Comparison of ENCODE assay signal across 8 cellular contexts in the genomic region with DNA sequence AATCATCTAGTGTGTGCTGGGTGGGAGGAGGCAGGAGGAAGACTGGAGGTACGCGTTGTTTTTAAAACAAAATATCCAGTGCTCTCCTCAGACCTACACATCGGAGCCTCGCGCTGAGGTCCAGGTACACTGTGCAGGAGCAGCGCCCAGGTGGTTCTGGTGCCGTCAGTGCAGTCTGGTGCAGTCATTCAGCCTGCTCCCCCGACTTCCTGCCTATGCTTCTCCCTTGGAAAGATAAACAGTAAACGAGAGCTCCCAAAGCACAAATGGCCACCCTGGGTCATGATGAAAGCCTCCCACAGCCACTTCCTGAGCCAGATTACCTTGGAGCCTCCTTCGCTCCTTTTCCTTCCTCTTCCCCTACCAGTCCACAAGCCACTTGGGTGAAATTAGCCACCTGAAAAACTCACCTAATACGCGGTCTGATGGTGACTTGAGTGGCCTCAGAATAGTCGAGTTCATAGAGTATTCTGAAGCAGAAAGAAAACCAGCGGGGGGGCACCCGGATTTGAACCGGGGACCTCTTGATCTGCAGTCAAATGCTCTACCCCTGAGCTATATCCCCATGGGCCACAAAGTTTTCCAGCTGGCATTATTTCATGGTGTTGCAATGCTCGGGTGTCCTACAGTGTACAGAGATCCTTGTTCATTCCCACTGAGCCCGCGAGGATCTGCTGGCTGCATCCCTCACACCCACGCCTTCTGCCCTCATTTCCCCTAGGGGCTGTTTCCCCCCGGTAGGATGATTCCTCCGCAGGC.
DNase-seq lines count a peak whose midpoint lies in the region; ATAC-seq, FAIRE-seq and TF ChIP-seq lines count a peak whose summit lies in the region.

No MANE protein-coding gene starts in this region.

- POLR2A ChIA-PET in A549 (lab: Yijun Ruan, JAX) (interaction anchor here (0.9 kb wide), 1 partner anchor 17 kb away, joined by 4 read pairs; no protein-coding TSS in a partner anchor), SK-N-SH (lab: Yijun Ruan, JAX) (no interaction called here)

- CTCF ChIA-PET in A549 (lab: Yijun Ruan, JAX) (interaction anchor here (1.5 kb wide), 1 partner anchor 51 kb away, joined by 7 read pairs; no protein-coding TSS in a partner anchor), SK-N-SH (lab: Yijun Ruan, JAX) (interaction anchor here (0.9 kb wide), 2 partner anchors 13 to 51 kb away, joined by 3 to 4 read pairs; no protein-coding TSS in a partner anchor)

- H3K4me1 ChIP-seq in A549 (peaks cover 6% of the 10 kb centered on the region; the same call in 2 of the 3 replicates), SK-N-SH (ENCODE audit: control insufficient read depth in 1 of 2, insufficient read depth in 2 of 2, low read depth in 1 of 2, low read length in 1 of 2) (no peaks in the 10 kb centered on the region; a peak in 1 of 4 replicates), right atrium auricular region (peaks cover 0 to 6% of the 10 kb centered on the region in 2 donors), spleen (peaks cover 0 to 16% (median 0%) of the 10 kb centered on the region in 6 donors)
- H3K4me1 ChIP-seq in effector memory CD4-positive, alpha-beta T cell (ENCODE audit: control insufficient read depth, insufficient read depth, low read length, poor library complexity, severe bottlenecking): no peaks in the 10 kb centered on the region

- 8% methylated on average over 22 of the region's 22 CpGs for WGBS in A549 (ENCODE audit: missing lambda C conversion rate)
- WGBS in SK-N-SH (ENCODE audit: low lambda C conversion rate): 24% methylated on average over 22 of the region's 22 CpGs
- 36 to 41% (median 38%) methylated on average over 21 to 22 of the region's 22 CpGs for WGBS in spleen, 5 donors

- TF ChIP-seq RAD21 in A549 (conservative IDR thresholded peaks at IDR 0.05 in 1 of 2, IDR thresholded peaks at IDR 0.05 in 1 of 2) (no peak), SK-N-SH (IDR thresholded peaks at IDR 0.05; ENCODE audit: low read length) (no peak)

- no peaks in the 10 kb centered on the region for H3F3A ChIP-seq in SK-N-SH (replicated peaks; ENCODE audit: insufficient read depth)

- TF ChIP-seq CTCF in A549 (IDR thresholded peaks at IDR 0.05) (no peak), SK-N-SH (IDR thresholded peaks at IDR 0.05) (no peak), right atrium auricular region (IDR thresholded peaks at IDR 0.05) (no peak), spleen (IDR thresholded peaks at IDR 0.05 in 8 of 11, conservative IDR thresholded peaks at IDR 0.05 in 3 of 11) (no peak)

- intact Hi-C loops in spleen (cut with DNase I; ENCODE audit: low total_unique reads): no loop called here

- peak; percentile 94 for FAIRE-seq in A549 (lab: Jason Lieb, UNC)

- no peak overlapping the region for H3K9ac ChIP-seq in SK-N-SH

- H3K4me2 ChIP-seq in A549 (peak overlapping the region; percentile 80), SK-N-SH (peak overlapping the region; percentile 41; the same call in 1 of the 2 replicates)

- H3K36me3 ChIP-seq in SK-N-SH (replicated peaks in 1 of 2; ENCODE audit: control insufficient read depth in 1 of 2, insufficient read depth in 2 of 2, low read length in 1 of 2) (no peaks in the 10 kb centered on the region), right atrium auricular region (no peaks in the 10 kb centered on the region), spleen (no peaks in the 10 kb centered on the region)
- H3K36me3 ChIP-seq in effector memory CD4-positive, alpha-beta T cell (ENCODE audit: control insufficient read depth, insufficient read depth, low read length): no peaks in the 10 kb centered on the region

- H3K4me3 ChIP-seq in A549: peak overlapping the region; percentile 30; the same call in 2 of the 3 replicates
- no peak overlapping the region; a peak in 1 of 4 replicates for H3K4me3 ChIP-seq in SK-N-SH (ENCODE audit: low read depth in 2 of 2, low read length in 1 of 2)
- H3K4me3 ChIP-seq in right atrium auricular region: no peak overlapping the region
- no peak overlapping the region for H3K4me3 ChIP-seq in effector memory CD4-positive, alpha-beta T cell (ENCODE audit: insufficient read depth, low read depth, low read length, poor library complexity, severe bottlenecking)
- H3K4me3 ChIP-seq in spleen: no peak overlapping the region

- H3K27me3 ChIP-seq in SK-N-SH (ENCODE audit: insufficient read depth) (peaks cover 21% of the 10 kb centered on the region; the same call in 1 of the 2 replicates), right atrium auricular region (peaks cover 0 to 22% of the 10 kb centered on the region in 2 donors), spleen (replicated peaks in 1 of 7) (peaks cover 0 to 66% (median 48%) of the 10 kb centered on the region in 7 donors)
- H3K27me3 ChIP-seq in effector memory CD4-positive, alpha-beta T cell (replicated peaks; ENCODE audit: control insufficient read depth, insufficient read depth, low read length, poor library complexity, severe bottlenecking): peaks cover 15% of the 10 kb centered on the region

- ATAC-seq in A549: peak; percentile 98 to 99

- 0 out of 2 replicates have a peak, but pooled peaks cover 2% of the 10 kb centered on the region for H3K9me2 ChIP-seq in SK-N-SH

- H3K27ac ChIP-seq in A549: peak overlapping the region in 1 of 2 experiments; percentile 65; a peak in 3 of 6 replicates
- H3K27ac ChIP-seq in SK-N-SH (ENCODE audit: low read depth in 2 of 2, low read length in 1 of 2): no peak overlapping the region
- H3K27ac ChIP-seq in right atrium auricular region: no peak overlapping the region
- H3K27ac ChIP-seq in effector memory CD4-positive, alpha-beta T cell (ENCODE audit: insufficient read depth, low read length, poor library complexity, severe bottlenecking): no peak overlapping the region
- no peak overlapping the region for H3K27ac ChIP-seq in spleen

- TF ChIP-seq POLR2A in A549 (IDR thresholded peaks at IDR 0.05; ENCODE audit: low read length): no peak
- TF ChIP-seq POLR2A in spleen (IDR thresholded peaks at IDR 0.05): no peak

- no peaks in the 10 kb centered on the region for H3K79me2 ChIP-seq in SK-N-SH (ENCODE audit: insufficient read depth)

- H4K20me1 ChIP-seq in SK-N-SH (ENCODE audit: insufficient read depth): no peaks in the 10 kb centered on the region

- no peak for TF ChIP-seq EP300 in A549 (IDR thresholded peaks at IDR 0.05)
- no peak for TF ChIP-seq EP300 in SK-N-SH (IDR thresholded peaks at IDR 0.05; ENCODE audit: borderline replicate concordance in 1 of 2, low read depth in 1 of 2, low read length in 1 of 2)

- peaks cover 13% of the 10 kb centered on the region; the same call in 2 of the 3 replicates for H3K9me3 ChIP-seq in A549
- H3K9me3 ChIP-seq in SK-N-SH: no peaks in the 10 kb centered on the region
- H3K9me3 ChIP-seq in right atrium auricular region: peaks cover 0 to 5% of the 10 kb centered on the region in 2 donors
- no peaks in the 10 kb centered on the region for H3K9me3 ChIP-seq in effector memory CD4-positive, alpha-beta T cell (ENCODE audit: control insufficient read depth, low read length)
- peaks cover 0 to 10% (median 0%) of the 10 kb centered on the region in 8 donors for H3K9me3 ChIP-seq in spleen

- DNase-seq in A549 (ENCODE audit: low read depth in 1 of 2, low spot score in 1 of 2) (peak; percentile 78 to 91), HCEC 1CT (peak; percentile 33), SK-N-SH (peak; percentile 54), right atrium auricular region (ENCODE audit: low spot score) (peak; percentile 76), occipital lobe (lab: John Stamatoyannopoulos, UW) (no peak), spleen (no peak), T-helper 1 cell (no peak)
- DNase-seq in effector memory CD4-positive, alpha-beta T cell: no peak

- 0 out of 2 replicates have a peak overlapping the region, but pooled peaks have one; percentile 51 for H2AFZ ChIP-seq in SK-N-SH (ENCODE audit: low read depth)

TF ChIP-seq in A549, 52 proteins besides CTCF, POLR2A, EP300 and RAD21 (continues in another document):
- TF ChIP-seq CHD2 (IDR thresholded peaks at IDR 0.05; ENCODE audit: low read length, partially characterized antibody): no peak
- TF ChIP-seq FOSB (CRISPR knock-in tag; IDR thresholded peaks at IDR 0.05): 0 out of 2 replicates have a peak, but pooled peaks have one; percentile 9
- peak in 1 of 2 experiments; percentile 46; a peak in 1 of 4 replicates for TF ChIP-seq CEBPB (IDR thresholded peaks at IDR 0.05)
- no peak for TF ChIP-seq NPAS2 (CRISPR knock-in tag; IDR thresholded peaks at IDR 0.05; ENCODE audit: borderline replicate concordance)
- TF ChIP-seq, protein P1, sequence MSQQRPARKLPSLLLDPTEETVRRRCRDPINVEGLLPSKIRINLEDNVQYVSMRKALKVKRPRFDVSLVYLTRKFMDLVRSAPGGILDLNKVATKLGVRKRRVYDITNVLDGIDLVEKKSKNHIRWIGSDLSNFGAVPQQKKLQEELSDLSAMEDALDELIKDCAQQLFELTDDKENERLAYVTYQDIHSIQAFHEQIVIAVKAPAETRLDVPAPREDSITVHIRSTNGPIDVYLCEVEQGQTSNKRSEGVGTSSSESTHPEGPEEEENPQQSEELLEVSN (IDR thresholded peaks at IDR 0.05; ENCODE audit: borderline replicate concordance, low read depth): no peak
- TF ChIP-seq MAFK (IDR thresholded peaks at IDR 0.05; ENCODE audit: partially characterized antibody): no peak
- no peak for TF ChIP-seq GATA3 (IDR thresholded peaks at IDR 0.05; ENCODE audit: borderline replicate concordance)

TF ChIP-seq in SK-N-SH, 30 proteins besides CTCF, POLR2A, EP300 and RAD21:
- TF ChIP-seq, protein P2, sequence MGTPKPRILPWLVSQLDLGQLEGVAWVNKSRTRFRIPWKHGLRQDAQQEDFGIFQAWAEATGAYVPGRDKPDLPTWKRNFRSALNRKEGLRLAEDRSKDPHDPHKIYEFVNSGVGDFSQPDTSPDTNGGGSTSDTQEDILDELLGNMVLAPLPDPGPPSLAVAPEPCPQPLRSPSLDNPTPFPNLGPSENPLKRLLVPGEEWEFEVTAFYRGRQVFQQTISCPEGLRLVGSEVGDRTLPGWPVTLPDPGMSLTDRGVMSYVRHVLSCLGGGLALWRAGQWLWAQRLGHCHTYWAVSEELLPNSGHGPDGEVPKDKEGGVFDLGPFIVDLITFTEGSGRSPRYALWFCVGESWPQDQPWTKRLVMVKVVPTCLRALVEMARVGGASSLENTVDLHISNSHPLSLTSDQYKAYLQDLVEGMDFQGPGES (IDR thresholded peaks at IDR 0.05; ENCODE audit: low read depth, low read length): no peak
- no peak for TF ChIP-seq JUND (IDR thresholded peaks at IDR 0.05)
- TF ChIP-seq TEAD4 (IDR thresholded peaks at IDR 0.05; ENCODE audit: borderline replicate concordance, insufficient read depth): peak; percentile 61; the same call in 1 of the 2 replicates
- TF ChIP-seq TCF12 (IDR thresholded peaks at IDR 0.05): no peak
- peak; percentile 24; the same call in 1 of the 2 replicates for TF ChIP-seq FOSL2 (IDR thresholded peaks at IDR 0.05; ENCODE audit: borderline replicate concordance, low read depth)
- 0 out of 2 replicates have a peak, but pooled peaks have one; percentile 17 for TF ChIP-seq RXRA (IDR thresholded peaks at IDR 0.05; ENCODE audit: borderline replicate concordance, low read depth)

Comparison
In these comparisons a context has a peak if more than half of its experiments do, and no peak if none do; other contexts are left out.
1. DNase-seq: peak in A549 (2 of 2), HCEC 1CT (single experiment), SK-N-SH (single experiment) and right atrium auricular region (single experiment); none in occipital lobe (single experiment), effector memory CD4-positive, alpha-beta T cell (0 of 3), spleen (single experiment) and T-helper 1 cell (0 of 5).